ENCODE assay signal across 9 cellular contexts in the genomic region with DNA sequence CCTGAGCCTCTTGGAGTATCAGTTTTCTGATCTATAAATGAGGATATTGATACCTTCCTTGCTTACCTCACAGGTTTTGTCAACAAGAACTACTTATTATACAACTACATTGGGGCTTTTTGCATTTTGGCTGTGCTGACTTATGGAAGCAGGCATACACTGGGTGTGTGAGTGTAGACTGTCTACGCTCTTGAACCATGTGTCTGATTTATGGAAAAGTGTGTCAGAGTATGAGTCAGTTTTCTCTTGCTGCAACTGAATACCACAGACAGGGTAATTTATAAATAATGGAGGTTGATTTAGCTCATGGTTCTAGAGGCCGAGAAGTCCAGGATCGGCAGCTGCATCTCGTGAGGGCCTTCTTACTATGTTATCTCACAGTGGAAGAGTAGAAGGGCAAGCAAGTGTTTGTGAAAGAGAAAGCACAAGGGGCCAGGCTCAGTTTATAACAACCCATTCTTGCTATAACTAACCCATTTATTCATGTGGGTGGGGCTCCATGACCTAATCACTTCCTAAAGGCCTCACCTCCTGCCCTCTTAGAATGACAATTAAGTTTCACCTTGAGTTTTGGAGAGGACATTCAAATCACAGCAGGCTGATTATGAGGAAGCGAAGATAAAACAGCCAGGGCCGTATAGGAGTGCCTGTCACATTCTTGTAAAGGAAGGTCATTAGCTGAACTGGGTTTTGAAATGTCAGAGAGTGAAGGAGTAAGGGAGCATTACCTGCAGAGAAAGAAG. TPM values are rescaled to one million over a fixed set of nuclear protein-coding genes. Genes with fewer than 3 reads are reported as not detected.
DNase-seq lines count a peak whose midpoint lies in the region; ATAC-seq lines count a peak whose summit lies in the region.
"Had no signal": no experiment of that assay in that cellular context is flagged by ENCODE, and none has a peak within 500 bp of the region (broad histone marks: within the 10 kb centered on the region; RNA-seq: fewer than 3 reads in every experiment).

No MANE protein-coding gene starts in this region.

- peaks cover 6 to 9% of the 10 kb centered on the region in 2 donors for H3K4me1 ChIP-seq in neuronal stem cell (ENCODE audit: control insufficient read depth in 2 of 2, insufficient read depth in 1 of 2, low read depth in 1 of 2, low read length in 2 of 2)

- H2AK5ac ChIP-seq in neuronal stem cell (ENCODE audit: low read depth, low read length): no peak overlapping the region

- no peak overlapping the region for H3K27ac Mint-ChIP-seq in central memory CD8-positive, alpha-beta T cell (ENCODE audit: low read depth)
- H3K27ac Mint-ChIP-seq in T-cell: peak overlapping the region in 1 of 2 donors; percentile 71

- H4K8ac ChIP-seq in neuronal stem cell (ENCODE audit: low read depth, low read length): no peak overlapping the region

- POLR2A ChIA-PET in T-cell (lab: Charles Lee): no interaction called here

- H2AFZ ChIP-seq in neuronal stem cell (ENCODE audit: low read length): no peak overlapping the region

- no peak overlapping the region for H4K91ac ChIP-seq in neuronal stem cell (ENCODE audit: low read depth, low read length, poor library complexity)

- no peaks in the 10 kb centered on the region for H3K27me3 Mint-ChIP-seq in central memory CD8-positive, alpha-beta T cell
- peaks cover 2 to 10% of the 10 kb centered on the region in 2 donors for H3K27me3 Mint-ChIP-seq in T-cell

- no peak overlapping the region for H3K4ac ChIP-seq in neuronal stem cell (ENCODE audit: low read length)

- CTCF ChIA-PET in T-cell (lab: Charles Lee): interaction anchor here in 1 of 2 donors (0.6 kb wide), 1 partner anchor 9 kb away, joined by 3 read pairs; no protein-coding TSS in a partner anchor

- H3K36me3 ChIP-seq in neuronal stem cell (replicated peaks in 1 of 2; ENCODE audit: control insufficient read depth in 2 of 2, insufficient read depth in 2 of 2, low read length in 2 of 2): no peaks in the 10 kb centered on the region

- no peak overlapping the region for H2BK15ac ChIP-seq in neuronal stem cell (ENCODE audit: low read length)

- no peak overlapping the region for H3K27ac ChIP-seq in neuronal stem cell (replicated peaks; ENCODE audit: low read length)

- no peaks in the 10 kb centered on the region for H3K9me3 Mint-ChIP-seq in central memory CD8-positive, alpha-beta T cell
- H3K9me3 Mint-ChIP-seq in T-cell: no peaks in the 10 kb centered on the region

- H3K4me3 Mint-ChIP-seq in central memory CD8-positive, alpha-beta T cell: peak overlapping the region; percentile 36
- H3K4me3 Mint-ChIP-seq in T-cell: no peak overlapping the region

- no peak overlapping the region for H3K4me2 ChIP-seq in neuronal stem cell (ENCODE audit: insufficient read depth, low read length, poor library complexity, severe bottlenecking)

- no peak overlapping the region for H3K14ac ChIP-seq in neuronal stem cell (ENCODE audit: low read length)

- no peaks in the 10 kb centered on the region for H3K36me3 Mint-ChIP-seq in central memory CD8-positive, alpha-beta T cell (ENCODE audit: insufficient read depth)
- no peaks in the 10 kb centered on the region for H3K36me3 Mint-ChIP-seq in T-cell

- WGBS in neuronal stem cell (ENCODE audit: extremely low coverage in 2 of 2, insufficient read length in 2 of 2, insufficient replicate concordance in 1 of 2), 2 donors: no CpG with 5 or more reads among the region's 6 CpGs

- no peak overlapping the region for H2BK5ac ChIP-seq in neuronal stem cell (ENCODE audit: low read length)

- no peaks in the 10 kb centered on the region for H3K9me3 ChIP-seq in neuronal stem cell (replicated peaks in 1 of 2; ENCODE audit: control insufficient read depth in 2 of 2, insufficient read depth in 1 of 2, low read depth in 1 of 2, low read length in 2 of 2)

- H3K9ac ChIP-seq in neuronal stem cell (ENCODE audit: low read depth, low read length, poor library complexity): no peak overlapping the region

- H3K4me3 ChIP-seq in neuronal stem cell (ENCODE audit: low read length in 2 of 2): no peak overlapping the region

- H3K79me1 ChIP-seq in neuronal stem cell (ENCODE audit: low read depth, low read length): no peaks in the 10 kb centered on the region

- no peak overlapping the region for H3K23ac ChIP-seq in neuronal stem cell (ENCODE audit: low read depth, low read length, poor library complexity)

- H3K18ac ChIP-seq in neuronal stem cell (ENCODE audit: low read length): no peak overlapping the region

- no peak for DNase-seq in central memory CD8-positive, alpha-beta T cell (ENCODE audit: low spot score in 2 of 2)
- DNase-seq in NCI-H1092 treated with DMSO at 0.1 percent for 48 hours (lab: John Stamatoyannopoulos, UW) (no peak), T-cell (no peak), NCI-H1048 (lab: John Stamatoyannopoulos, UW) (no peak), neuronal stem cell (ENCODE audit: low spot score) (no peak)
- DNase-seq: NCI-H510A had no signal

- ATAC-seq in GM18499 (IDR thresholded peaks at IDR 0.05; ENCODE audit: insufficient read depth, unreplicated experiment): peak; percentile 45
- ATAC-seq in GM19397 (IDR thresholded peaks at IDR 0.05; ENCODE audit: unreplicated experiment): peak; percentile 47
- ATAC-seq in HG03039 (IDR thresholded peaks at IDR 0.05; ENCODE audit: unreplicated experiment): peak; percentile 55
- no peak for ATAC-seq in central memory CD8-positive, alpha-beta T cell (replicated peaks; ENCODE audit: extremely low read depth, poor library complexity, severe bottlenecking)
- no peak for ATAC-seq in T-cell (replicated peaks in 1 of 4)

- H2BK120ac ChIP-seq in neuronal stem cell (ENCODE audit: low read depth, low read length): no peak overlapping the region

- no peak overlapping the region for H2BK12ac ChIP-seq in neuronal stem cell (ENCODE audit: low read length)

- H3K27me3 ChIP-seq in neuronal stem cell (ENCODE audit: control insufficient read depth in 3 of 3, insufficient read depth in 3 of 3, low read depth in 1 of 3, low read length in 3 of 3): peaks cover 0 to 22% (median 1%) of the 10 kb centered on the region in 3 experiments

- H3K4me1 Mint-ChIP-seq in central memory CD8-positive, alpha-beta T cell: peaks cover 29% of the 10 kb centered on the region
- peaks cover 0 to 27% (median 12%) of the 10 kb centered on the region in 3 donors for H3K4me1 Mint-ChIP-seq in T-cell

RNA-seq across cellular contexts. Expression of a gene that starts 6.8 kb away (rescaled TPM):
- not detected for total RNA-seq in T-cell
- not detected for polyA plus RNA-seq in neuronal stem cell (2013, experiment 1 of 2)
- not detected for polyA plus RNA-seq in neuronal stem cell (2013, experiment 2 of 2)

RNA-seq across cellular contexts. Expression of a gene that starts 28.1 kb away (rescaled TPM):
- 10 to 100 TPM in 3 of 5 donors, 1 to 10 TPM in 2; 3.2 to 19.4 (median 15.0) TPM for total RNA-seq in T-cell
- polyA plus RNA-seq in neuronal stem cell (2013, experiment 1 of 2): not detected
- not detected for polyA plus RNA-seq in neuronal stem cell (2013, experiment 2 of 2)

Comparison
In these comparisons a context has a peak if more than half of its experiments do, and no peak if none do; other contexts are left out.
1. ATAC-seq: peak in GM18499 (single experiment), GM19397 (single experiment) and HG03039 (single experiment); none in central memory CD8-positive, alpha-beta T cell (single experiment) and T-cell (0 of 4).